ENCODE assay signal across 8 cellular contexts in genomic region chr9:21965401-21965951, GRCh38. TPM values are rescaled to one million over a fixed set of nuclear protein-coding genes. Genes with fewer than 3 reads are reported as not detected.
DNase-seq lines count a peak whose midpoint lies in the region; ATAC-seq and TF ChIP-seq lines count a peak whose summit lies in the region.

No MANE protein-coding gene starts in this region.

- H3K4me1 Mint-ChIP-seq in T-helper 2 cell treated with Interferon-gamma antibody and Interleukin-4, amounts not matched to agents 5 μg/mL and 100 μg/mL, for 36 hours (ENCODE audit: low read depth), result peaks cover 33% of the 10 kb centered on the region
- peaks cover 34 to 44% of the 10 kb centered on the region in 2 donors for H3K4me1 Mint-ChIP-seq in natural killer cell treated with Interleukin-12 subunit alpha and Interleukin-12 subunit beta and Interleukin-15 and Interleukin-18, amount 100 ng/mL, for 72 hours (ENCODE audit: low read depth in 2 of 2)

- peak in 2 of 3 donors; percentile 23 to 43 for DNase-seq in stimulated activated CD4-positive, alpha-beta T cell treated with anti-CD3 and anti-CD28 coated beads, Interleukin-12 subunit alpha, Interleukin-12 subunit beta, amount 100 ng/mL, for 48 hours (ENCODE audit: low read depth in 2 of 3, low spot score in 1 of 3)
- no peak for DNase-seq in stimulated activated CD4-positive, alpha-beta T cell treated with anti-CD3 and anti-CD28 coated beads, Interleukin-12 subunit alpha, Interleukin-12 subunit beta, amount 100 ng/mL, for 4 hours
- peak; percentile 49 for DNase-seq in T-helper 2 cell treated with Interferon-gamma antibody and Interleukin-4, amounts not matched to agents 5 μg/mL and 100 μg/mL, for 36 hours (ENCODE audit: low spot score)
- DNase-seq in epithelial cell of esophagus (ENCODE audit: low read depth) (peak; percentile 74), NCI-H748 (lab: John Stamatoyannopoulos, UW; ENCODE audit: unreplicated experiment) (no peak), cortex of kidney (lab: John Stamatoyannopoulos, UW) (no peak)
- DNase-seq in natural killer cell treated with Interleukin-12 subunit alpha and Interleukin-12 subunit beta and Interleukin-15 and Interleukin-18, amount 100 ng/mL, for 72 hours (ENCODE audit: low spot score), result no peak

- peak overlapping the region; percentile 69 for H3K4me3 Mint-ChIP-seq in T-helper 2 cell treated with Interferon-gamma antibody and Interleukin-4, amounts not matched to agents 5 μg/mL and 100 μg/mL, for 36 hours
- H3K4me3 Mint-ChIP-seq in natural killer cell treated with Interleukin-12 subunit alpha and Interleukin-12 subunit beta and Interleukin-15 and Interleukin-18, amount 100 ng/mL, for 72 hours, result peak overlapping the region; percentile 67

- TF ChIP-seq CTCF in epithelial cell of esophagus (IDR thresholded peaks at IDR 0.05; ENCODE audit: insufficient read depth, low read depth, low read length, missing control alignments), result peak; percentile 66

- peak; percentile 85 for ATAC-seq in HG03025 (IDR thresholded peaks at IDR 0.05; ENCODE audit: low FRiP score, unreplicated experiment)
- peak; percentile 78 to 81 for ATAC-seq in natural killer cell treated with Interleukin-12 subunit alpha and Interleukin-12 subunit beta and Interleukin-15 and Interleukin-18, amount 100 ng/mL, for 72 hours

- H3K27me3 Mint-ChIP-seq in T-helper 2 cell treated with Interferon-gamma antibody and Interleukin-4, amounts not matched to agents 5 μg/mL and 100 μg/mL, for 36 hours (ENCODE audit: low read depth), result peaks cover 91% of the 10 kb centered on the region
- peaks cover 72 to 90% of the 10 kb centered on the region in 2 donors for H3K27me3 Mint-ChIP-seq in natural killer cell treated with Interleukin-12 subunit alpha and Interleukin-12 subunit beta and Interleukin-15 and Interleukin-18, amount 100 ng/mL, for 72 hours

- peaks cover 12% of the 10 kb centered on the region for H3K9me3 Mint-ChIP-seq in T-helper 2 cell treated with Interferon-gamma antibody and Interleukin-4, amounts not matched to agents 5 μg/mL and 100 μg/mL, for 36 hours
- peaks cover 3% of the 10 kb centered on the region for H3K9me3 Mint-ChIP-seq in natural killer cell treated with Interleukin-12 subunit alpha and Interleukin-12 subunit beta and Interleukin-15 and Interleukin-18, amount 100 ng/mL, for 72 hours

- peaks cover 30% of the 10 kb centered on the region for H3K36me3 Mint-ChIP-seq in T-helper 2 cell treated with Interferon-gamma antibody and Interleukin-4, amounts not matched to agents 5 μg/mL and 100 μg/mL, for 36 hours (ENCODE audit: low read depth)
- H3K36me3 Mint-ChIP-seq in natural killer cell treated with Interleukin-12 subunit alpha and Interleukin-12 subunit beta and Interleukin-15 and Interleukin-18, amount 100 ng/mL, for 72 hours, result peaks cover 29% of the 10 kb centered on the region

- H3K4me3 ChIP-seq in epithelial cell of esophagus (ENCODE audit: low read length), result peak overlapping the region; percentile 42

- peak overlapping the region; percentile 37 for H3K27ac Mint-ChIP-seq in T-helper 2 cell treated with Interferon-gamma antibody and Interleukin-4, amounts not matched to agents 5 μg/mL and 100 μg/mL, for 36 hours
- peak overlapping the region; percentile 31 to 64 for H3K27ac Mint-ChIP-seq in natural killer cell treated with Interleukin-12 subunit alpha and Interleukin-12 subunit beta and Interleukin-15 and Interleukin-18, amount 100 ng/mL, for 72 hours

RNA-seq across cellular contexts. Expression of gene CDKN2A, which starts 28.7 kb away (rescaled TPM):
- 10 to 100 TPM in 1 of 2 donors, 1 to 10 TPM in 1; 3.9 to 15.7 TPM for total RNA-seq in natural killer cell treated with Interleukin-12 subunit alpha and Interleukin-12 subunit beta and Interleukin-15 and Interleukin-18, amount 100 ng/mL, for 72 hours

RNA-seq across cellular contexts. Expression of gene CDKN2B-AS1, which starts 29.1 kb away (rescaled TPM):
- 1 to 10 TPM; 2.0 to 2.4 TPM for total RNA-seq in natural killer cell treated with Interleukin-12 subunit alpha and Interleukin-12 subunit beta and Interleukin-15 and Interleukin-18, amount 100 ng/mL, for 72 hours

RNA-seq across cellular contexts. Expression of gene CDKN2B, which starts 43.6 kb away (rescaled TPM):
- total RNA-seq in natural killer cell treated with Interleukin-12 subunit alpha and Interleukin-12 subunit beta and Interleukin-15 and Interleukin-18, amount 100 ng/mL, for 72 hours, result 1 to 10 TPM; 1.6 to 5.0 TPM

Comparison
In these comparisons a context has a peak if more than half of its experiments do, and no peak if none do; other contexts are left out.
1. DNase-seq: peak in stimulated activated CD4-positive, alpha-beta T cell treated with anti-CD3 and anti-CD28 coated beads, Interleukin-12 subunit alpha, Interleukin-12 subunit beta, amount 100 ng/mL, for 48 hours (2 of 3), T-helper 2 cell treated with Interferon-gamma antibody and Interleukin-4, amounts not matched to agents 5 μg/mL and 100 μg/mL, for 36 hours (single experiment) and epithelial cell of esophagus (single experiment); none in stimulated activated CD4-positive, alpha-beta T cell treated with anti-CD3 and anti-CD28 coated beads, Interleukin-12 subunit alpha, Interleukin-12 subunit beta, amount 100 ng/mL, for 4 hours (single experiment), natural killer cell treated with Interleukin-12 subunit alpha and Interleukin-12 subunit beta and Interleukin-15 and Interleukin-18, amount 100 ng/mL, for 72 hours (single experiment), NCI-H748 (single experiment) and cortex of kidney (single experiment).